Comparison of ENCODE assay signal across 25 cellular contexts in genomic region chr6:5468586-5468985, GRCh38.
"Had no signal": no experiment of that assay in that cellular context is flagged by ENCODE, and none has a peak within 500 bp of the region (broad histone marks: within the 10 kb centered on the region; RNA-seq: fewer than 3 reads in every experiment).

No MANE protein-coding gene starts in this region.

- H2AFZ ChIP-seq: parathyroid adenoma had no signal

- H3K9me3 ChIP-seq: ascending aorta, breast epithelium, esophagus squamous epithelium, neutrophil, right lobe of liver, stomach, vagina had no signal

- H3K4me1 Mint-ChIP-seq: activated CD4-positive, alpha-beta memory T cell treated with anti-CD3 and anti-CD28 coated beads, Interleukin-2, amount 10 ng/mL, durations not matched to agents 7 days and 5 days; activated naive CD4-positive, alpha-beta T cell treated with anti-CD3 and anti-CD28 coated beads, Interleukin-2, amount 10 ng/mL, durations not matched to agents 7 days and 5 days; stimulated activated effector memory CD8-positive, alpha-beta T cell treated with anti-CD3 and anti-CD28 coated beads, Interleukin-12 subunit alpha, Interleukin-12 subunit beta, amount 100 ng/mL, for 72 hours had no signal

- DNase-seq: activated CD4-positive, alpha-beta memory T cell treated with anti-CD3 and anti-CD28 coated beads, Interleukin-2, amount 10 ng/mL, durations not matched to agents 7 days and 5 days; activated CD4-positive, alpha-beta T cell treated with anti-CD3 and anti-CD28 coated beads for 48 hours; activated CD4-positive, CD25-positive, alpha-beta regulatory T cell; activated effector memory CD4-positive, alpha-beta T cell treated with Interleukin-2 at 50 U/mL for 16 hours; activated naive CD4-positive, alpha-beta T cell treated with anti-CD3 and anti-CD28 coated beads, Interleukin-2, amount 10 ng/mL, durations not matched to agents 7 days and 5 days; activated naive CD8-positive, alpha-beta T cell treated with anti-CD3 and anti-CD28 coated beads, Interleukin-2, amount 50 U/mL, for 24 hours; activated T-cell treated with anti-CD3 and anti-CD28 coated beads, Interleukin-2, amount 50 U/mL, for 4 hours; cortex of kidney; effector CD4-positive, alpha-beta T cell; esophagus squamous epithelium; foreskin keratinocyte; head of caudate nucleus; natural killer cell; right lobe of liver; small intestine; stimulated activated CD4-positive, alpha-beta T cell treated with anti-CD3 and anti-CD28 coated beads, Interleukin-4, amount 100 ng/mL, for 1 hour; stomach had no signal

- H3K4me3 Mint-ChIP-seq: activated CD4-positive, alpha-beta memory T cell treated with anti-CD3 and anti-CD28 coated beads, Interleukin-2, amount 10 ng/mL, durations not matched to agents 7 days and 5 days; activated naive CD4-positive, alpha-beta T cell treated with anti-CD3 and anti-CD28 coated beads, Interleukin-2, amount 10 ng/mL, durations not matched to agents 7 days and 5 days; activated naive CD8-positive, alpha-beta T cell treated with anti-CD3 and anti-CD28 coated beads, Interleukin-2, amount 50 U/mL, for 24 hours; activated T-cell treated with anti-CD3 and anti-CD28 coated beads, Interleukin-2, amount 50 U/mL, for 4 hours; natural killer cell; stimulated activated effector memory CD8-positive, alpha-beta T cell treated with anti-CD3 and anti-CD28 coated beads, Interleukin-12 subunit alpha, Interleukin-12 subunit beta, amount 100 ng/mL, for 72 hours; T-helper 2 cell treated with Interferon-gamma antibody and Interleukin-4, amounts not matched to agents 5 μg/mL and 100 μg/mL, for 36 hours had no signal

- H3K36me3 ChIP-seq: ascending aorta, breast epithelium, esophagus squamous epithelium, neutrophil, right lobe of liver, vagina had no signal

- H3K36me3 Mint-ChIP-seq: activated naive CD4-positive, alpha-beta T cell treated with anti-CD3 and anti-CD28 coated beads, Interleukin-2, amount 10 ng/mL, durations not matched to agents 7 days and 5 days; natural killer cell; stimulated activated effector memory CD8-positive, alpha-beta T cell treated with anti-CD3 and anti-CD28 coated beads, Interleukin-12 subunit alpha, Interleukin-12 subunit beta, amount 100 ng/mL, for 72 hours had no signal

- H3K27ac Mint-ChIP-seq: activated CD4-positive, alpha-beta memory T cell treated with anti-CD3 and anti-CD28 coated beads, Interleukin-2, amount 10 ng/mL, durations not matched to agents 7 days and 5 days; activated naive CD4-positive, alpha-beta T cell treated with anti-CD3 and anti-CD28 coated beads, Interleukin-2, amount 10 ng/mL, durations not matched to agents 7 days and 5 days; T-helper 2 cell treated with Interferon-gamma antibody and Interleukin-4, amounts not matched to agents 5 μg/mL and 100 μg/mL, for 36 hours had no signal

- H3K9ac ChIP-seq: parathyroid adenoma had no signal

- H3K4me1 ChIP-seq: ascending aorta, breast epithelium, esophagus squamous epithelium, right lobe of liver, vagina had no signal

- ATAC-seq: activated T-cell treated with anti-CD3 and anti-CD28 coated beads, Interleukin-2, amount 50 U/mL, for 4 hours; foreskin keratinocyte; natural killer cell; right lobe of liver; stimulated activated effector memory CD8-positive, alpha-beta T cell treated with anti-CD3 and anti-CD28 coated beads, Interleukin-12 subunit alpha, Interleukin-12 subunit beta, amount 100 ng/mL, for 72 hours had no signal

- FAIRE-seq: small intestine, TTC549 had no signal

- H3K27ac ChIP-seq: ascending aorta, breast epithelium, esophagus squamous epithelium, foreskin keratinocyte, neutrophil, parathyroid adenoma, right lobe of liver, stomach, vagina had no signal

- H3K9me3 Mint-ChIP-seq: activated CD4-positive, alpha-beta memory T cell treated with anti-CD3 and anti-CD28 coated beads, Interleukin-2, amount 10 ng/mL, durations not matched to agents 7 days and 5 days; activated naive CD4-positive, alpha-beta T cell treated with anti-CD3 and anti-CD28 coated beads, Interleukin-2, amount 10 ng/mL, durations not matched to agents 7 days and 5 days; activated naive CD8-positive, alpha-beta T cell treated with anti-CD3 and anti-CD28 coated beads, Interleukin-2, amount 50 U/mL, for 24 hours; activated T-cell treated with anti-CD3 and anti-CD28 coated beads, Interleukin-2, amount 50 U/mL, for 4 hours; natural killer cell; stimulated activated effector memory CD8-positive, alpha-beta T cell treated with anti-CD3 and anti-CD28 coated beads, Interleukin-12 subunit alpha, Interleukin-12 subunit beta, amount 100 ng/mL, for 72 hours; T-helper 2 cell treated with Interferon-gamma antibody and Interleukin-4, amounts not matched to agents 5 μg/mL and 100 μg/mL, for 36 hours had no signal

- H3K27me3 Mint-ChIP-seq: activated CD4-positive, alpha-beta memory T cell treated with anti-CD3 and anti-CD28 coated beads, Interleukin-2, amount 10 ng/mL, durations not matched to agents 7 days and 5 days; activated naive CD4-positive, alpha-beta T cell treated with anti-CD3 and anti-CD28 coated beads, Interleukin-2, amount 10 ng/mL, durations not matched to agents 7 days and 5 days; activated naive CD8-positive, alpha-beta T cell treated with anti-CD3 and anti-CD28 coated beads, Interleukin-2, amount 50 U/mL, for 24 hours had no signal

- H3K27me3 ChIP-seq: ascending aorta, breast epithelium, esophagus squamous epithelium, foreskin keratinocyte, neutrophil, right lobe of liver, stomach, vagina had no signal

- H3K4me3 ChIP-seq: ascending aorta, breast epithelium, esophagus squamous epithelium, right lobe of liver, stomach, vagina had no signal
